In the genomic region with DNA sequence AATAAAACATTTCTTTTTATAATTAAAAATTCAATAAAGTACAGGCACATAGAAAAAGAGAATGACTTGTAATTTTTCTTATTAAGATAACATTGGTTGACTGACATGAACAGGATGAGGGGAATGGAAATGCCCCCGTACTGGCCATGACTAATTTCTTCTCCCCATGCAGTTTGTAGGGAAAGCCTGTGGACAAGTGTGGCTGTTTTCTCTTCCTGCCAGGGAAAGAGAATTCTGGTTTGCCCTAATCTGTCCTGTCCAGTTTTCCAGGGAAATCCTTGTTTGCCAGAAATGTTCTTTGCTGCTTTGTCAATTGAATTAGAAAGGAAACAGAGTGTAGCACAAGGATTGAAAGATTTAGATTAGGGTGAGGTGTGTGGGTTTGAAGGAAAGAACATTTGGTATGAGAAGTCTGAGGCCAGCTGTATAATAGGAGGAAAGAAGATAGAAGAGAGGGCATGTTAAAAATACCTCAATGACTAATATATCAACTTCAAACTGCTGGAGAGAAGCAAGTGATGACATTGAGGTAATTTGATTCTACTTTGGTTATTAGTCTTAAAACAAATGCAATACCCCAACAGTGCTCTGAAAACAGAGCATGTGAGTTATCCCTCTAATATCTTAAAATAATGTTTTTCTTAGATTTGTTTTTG, we compare ENCODE assay signal across 8 cellular contexts.
DNase-seq lines count a peak whose midpoint lies in the region; ATAC-seq and TF ChIP-seq lines count a peak whose summit lies in the region.

No MANE protein-coding gene starts in this region.

- H3K4me3 ChIP-seq in uterus = no peak overlapping the region

- CTCF ChIA-PET in activated B cell treated with CpG ODN at 0.5 μM for 24 hours (lab: Charles Lee) = no interaction called here

- TF ChIP-seq CTCF in activated B cell treated with CpG ODN at 0.5 μM for 24 hours (IDR thresholded peaks at IDR 0.05) (no peak), uterus (IDR thresholded peaks at IDR 0.05) (no peak)

- no peak overlapping the region for H3K27ac ChIP-seq in uterus

- H3K36me3 Mint-ChIP-seq in activated B cell treated with CpG ODN at 0.5 μM for 24 hours (ENCODE audit: low read depth) = no peaks in the 10 kb centered on the region

- no peaks in the 10 kb centered on the region for H3K9me3 Mint-ChIP-seq in activated B cell treated with CpG ODN at 0.5 μM for 24 hours

- H3K36me3 ChIP-seq in uterus = no peaks in the 10 kb centered on the region

- TF ChIP-seq POLR2A in uterus (IDR thresholded peaks at IDR 0.05) = no peak

- no peaks in the 10 kb centered on the region for H3K27me3 Mint-ChIP-seq in activated B cell treated with CpG ODN at 0.5 μM for 24 hours

- intact Hi-C loops in activated B cell treated with CpG ODN at 0.5 μM for 24 hours (cut with micrococcal nuclease) = no loop called here
- intact Hi-C loops in uterus (cut with DNase I; ENCODE audit: low total_unique reads) = no loop called here

- no peaks in the 10 kb centered on the region for H3K9me3 ChIP-seq in uterus

- H3K27me3 ChIP-seq in uterus = no peaks in the 10 kb centered on the region

- DNase-seq in G401 (ENCODE audit: low spot score) (peak; percentile 19), activated B cell treated with CpG ODN at 0.5 μM for 24 hours (no peak), uterus (no peak), HUDEP-2 (lab: John Stamatoyannopoulos, UW; ENCODE audit: unreplicated experiment in 76 of 76) (no peak)
- DNase-seq in stimulated activated CD4-positive, alpha-beta T cell treated with anti-CD3 and anti-CD28 coated beads, Interleukin-1b, Interleukin-23, amount 100 ng/mL, for 48 hours = no peak
- DNase-seq in stimulated activated naive CD8-positive, alpha-beta T cell treated with anti-CD3 and anti-CD28 coated beads, Interleukin-15, Interleukin-2, amounts not matched to agents 100 U/mL and 50 U/mL, for 24 hours = no peak

- H3K4me1 Mint-ChIP-seq in activated B cell treated with CpG ODN at 0.5 μM for 24 hours = no peaks in the 10 kb centered on the region

- in situ Hi-C loops in G401 (cut with HindIII; ENCODE audit: low sequenced_read_pairs) = no loop called here

- POLR2A ChIA-PET in activated B cell treated with CpG ODN at 0.5 μM for 24 hours (lab: Charles Lee) = no interaction called here

- H3K27ac Mint-ChIP-seq in activated B cell treated with CpG ODN at 0.5 μM for 24 hours = no peak overlapping the region

- no peaks in the 10 kb centered on the region for H3K4me1 ChIP-seq in uterus

- ATAC-seq in GM19438 (IDR thresholded peaks at IDR 0.05; ENCODE audit: low read depth, unreplicated experiment) (peak; percentile 53), HG03045 (IDR thresholded peaks at IDR 0.05; ENCODE audit: unreplicated experiment) (peak; percentile 90), activated B cell treated with CpG ODN at 0.5 μM for 24 hours (ENCODE audit: low read depth) (peak; percentile 21)
- ATAC-seq in stimulated activated naive CD8-positive, alpha-beta T cell treated with anti-CD3 and anti-CD28 coated beads, Interleukin-15, Interleukin-2, amounts not matched to agents 100 U/mL and 50 U/mL, for 24 hours = no peak

- no peak overlapping the region for H3K4me3 Mint-ChIP-seq in activated B cell treated with CpG ODN at 0.5 μM for 24 hours
